ENCODE assay signal across 7 cellular contexts in genomic region chr1:113158743-113159142, GRCh38.
DNase-seq lines count a peak whose midpoint lies in the region; TF ChIP-seq lines count a peak whose summit lies in the region.
"Not testable (repeated sequence)": the region's sequence is repeated elsewhere in the genome, so short reads cannot be mapped to it uniquely, and the experiment has no call there.

No MANE protein-coding gene starts in this region.

- H2BK5ac ChIP-seq in H9 (ENCODE audit: insufficient read length, low read length), result not testable (repeated sequence)

- H3K18ac ChIP-seq in H9 (ENCODE audit: insufficient read length, low read depth, low read length), result not testable (repeated sequence)

- H3K9ac ChIP-seq in H9 (ENCODE audit: extremely low read depth, insufficient read length, low read length); HUES6 (ENCODE audit: low read length); NT2/D1 (ENCODE audit: insufficient read length, low read depth); endodermal cell (ENCODE audit: extremely low read depth, low read length, poor library complexity, severe bottlenecking); iPS-20b (ENCODE audit: low read depth, low read length): not testable (repeated sequence)

- not testable (repeated sequence) for H2BK120ac ChIP-seq in H9 (ENCODE audit: low read depth, low read length, poor library complexity, severe bottlenecking)

- H3K4ac ChIP-seq in H9 (ENCODE audit: low read depth, low read length), result not testable (repeated sequence)

- DNase-seq in ELF-1 (ENCODE audit: low read depth, low spot score) (peak; percentile 30), NCI-H146 (lab: John Stamatoyannopoulos, UW) (peak; percentile 75), NT2/D1 (ENCODE audit: low read depth, low spot score) (peak; percentile 11), endodermal cell (peak; percentile 58)
- DNase-seq in H9, result not testable (repeated sequence)

- not testable (repeated sequence) for H3K27me3 ChIP-seq in H9 (ENCODE audit: insufficient read depth, low read length); HUES6 (ENCODE audit: control insufficient read depth, insufficient read depth, low read length); NT2/D1 (ENCODE audit: insufficient read depth, insufficient read length); endodermal cell (ENCODE audit: control insufficient read depth, insufficient read depth, low read length, poor library complexity, severe bottlenecking); iPS-20b (ENCODE audit: insufficient read depth, low read length)

- H4K8ac ChIP-seq in H9 (replicated peaks; ENCODE audit: insufficient read length, low read depth, low read length), result not testable (repeated sequence)

- not testable (repeated sequence) for H3K4me2 ChIP-seq in H9 (ENCODE audit: insufficient read depth, insufficient read length, low read length)

- H3K27ac Mint-ChIP-seq in H9, result peak overlapping the region in 2 of 3 experiments; percentile 92; a peak in 6 of 7 replicates
- not testable (repeated sequence) for H3K27ac Mint-ChIP-seq in endodermal cell

- H3K56ac ChIP-seq in H9 (ENCODE audit: insufficient read length, low read depth, low read length), result not testable (repeated sequence)

- H3K4me1 ChIP-seq in H9 (ENCODE audit: insufficient read depth, low read length); HUES6 (ENCODE audit: control insufficient read depth, insufficient read depth, low read length); NT2/D1 (ENCODE audit: insufficient read depth, insufficient read length); endodermal cell (ENCODE audit: control insufficient read depth, insufficient read depth, low read length); iPS-20b (ENCODE audit: insufficient read depth, low read length): not testable (repeated sequence)

- not testable (repeated sequence) for H3K27ac ChIP-seq in H9 (ENCODE audit: insufficient read length, low read depth, low read length); endodermal cell (ENCODE audit: low read depth, low read length); iPS-20b (ENCODE audit: low read length)
- peak overlapping the region; percentile 90; the same call in 1 of the 2 replicates for H3K27ac ChIP-seq in HUES6 (ENCODE audit: low read depth, low read length)

- not testable (repeated sequence) for H3K14ac ChIP-seq in H9 (ENCODE audit: insufficient read depth, low read length)

- H2BK15ac ChIP-seq in H9 (ENCODE audit: low read depth, low read length), result not testable (repeated sequence)

- not testable (repeated sequence) for H3K4me3 ChIP-seq in HUES6 (ENCODE audit: low read depth, low read length); NT2/D1 (ENCODE audit: insufficient read length, low read depth); endodermal cell (ENCODE audit: low read length)
- peak overlapping the region; percentile 25; the same call in 1 of the 2 replicates for H3K4me3 ChIP-seq in iPS-20b (ENCODE audit: low read length)

- H2BK12ac ChIP-seq in H9 (ENCODE audit: insufficient read length, low read depth, low read length), result not testable (repeated sequence)

- H3K36me3 Mint-ChIP-seq in H9 (ENCODE audit: insufficient read depth in 1 of 3, low read depth in 3 of 3), result peaks cover 22 to 33% (median 23%) of the 10 kb centered on the region in 3 experiments
- peaks cover 14% of the 10 kb centered on the region for H3K36me3 Mint-ChIP-seq in endodermal cell (ENCODE audit: low read depth)

- not testable (repeated sequence) for H3K23ac ChIP-seq in H9 (ENCODE audit: insufficient read length, low read depth, low read length)

- H3K4me3 Mint-ChIP-seq in H9, result peak overlapping the region; percentile 12 to 21; a peak in 2 of 5 replicates
- H3K4me3 Mint-ChIP-seq in endodermal cell, result not testable (repeated sequence)

- H4K5ac ChIP-seq in H9 (ENCODE audit: insufficient read length, low read depth, low read length), result not testable (repeated sequence)

- H3K79me2 ChIP-seq in H9 (ENCODE audit: insufficient read depth, low read length), result not testable (repeated sequence)

- H3K79me1 ChIP-seq in H9 (ENCODE audit: insufficient read depth, low read depth, low read length, poor library complexity, severe bottlenecking), result not testable (repeated sequence)

- not testable (repeated sequence) for H4K91ac ChIP-seq in H9 (ENCODE audit: insufficient read length, low read depth, low read length)

- H2BK20ac ChIP-seq in H9 (ENCODE audit: low read depth, low read length, poor library complexity, severe bottlenecking), result not testable (repeated sequence)

- not testable (repeated sequence) for H3K27me3 Mint-ChIP-seq in H9 (ENCODE audit: low read depth); endodermal cell (ENCODE audit: insufficient read depth)

- not testable (repeated sequence) for H2AK5ac ChIP-seq in H9 (ENCODE audit: insufficient read length, low read length)

- H3K23me2 ChIP-seq in H9 (ENCODE audit: insufficient read length, low read depth, low read length, poor library complexity, severe bottlenecking), result not testable (repeated sequence)

- not testable (repeated sequence) for TF ChIP-seq CTCF in H9 (conservative IDR thresholded peaks at IDR 0.05); endodermal cell (conservative IDR thresholded peaks at IDR 0.05)

- H3T11ph ChIP-seq in H9 (ENCODE audit: low read length), result not testable (repeated sequence)

- not testable (repeated sequence) for H2AFZ ChIP-seq in H9 (ENCODE audit: low read length)

- H4K20me1 ChIP-seq in H9 (ENCODE audit: control insufficient read depth, insufficient read depth, insufficient read length), result not testable (repeated sequence)

- WGBS in H9 (ENCODE audit: extremely low coverage, insufficient read length, low lambda C conversion rate), result no CpG with 5 or more reads among the region's 6 CpGs
- 50 to 56% methylated on average over 5 to 6 of the region's 6 CpGs for WGBS in endodermal cell (ENCODE audit: insufficient coverage in 1 of 2, insufficient read length in 1 of 2), 2 experiments

- H3K4me1 Mint-ChIP-seq in H9, result peaks cover 23% of the 10 kb centered on the region in 2 experiments
- not testable (repeated sequence) for H3K4me1 Mint-ChIP-seq in endodermal cell

- H3K9me3 ChIP-seq in H9 (ENCODE audit: control insufficient read depth, low read depth, low read length) (peaks cover 15% of the 10 kb centered on the region), HUES6 (ENCODE audit: control insufficient read depth, insufficient read depth, low read depth, low read length) (peaks cover 29% of the 10 kb centered on the region), NT2/D1 (ENCODE audit: insufficient read depth, low read length) (peaks cover 47% of the 10 kb centered on the region), endodermal cell (ENCODE audit: control insufficient read depth, low read length) (peaks cover 46% of the 10 kb centered on the region), iPS-20b (ENCODE audit: insufficient read depth, low read depth, low read length) (peaks cover 21% of the 10 kb centered on the region)

- H3K9me3 Mint-ChIP-seq in H9 (peaks cover 32 to 40% of the 10 kb centered on the region in 2 experiments), endodermal cell (peaks cover 45% of the 10 kb centered on the region)

- not testable (repeated sequence) for H3K36me3 ChIP-seq in HUES6 (ENCODE audit: control insufficient read depth, insufficient read depth, low read length); NT2/D1 (ENCODE audit: insufficient read depth, insufficient read length, low read length); endodermal cell (ENCODE audit: control insufficient read depth, insufficient read depth, low read length); iPS-20b (ENCODE audit: insufficient read depth, low read depth, low read length)
